ENCODE assay signal across 8 cellular contexts in the genomic region with DNA sequence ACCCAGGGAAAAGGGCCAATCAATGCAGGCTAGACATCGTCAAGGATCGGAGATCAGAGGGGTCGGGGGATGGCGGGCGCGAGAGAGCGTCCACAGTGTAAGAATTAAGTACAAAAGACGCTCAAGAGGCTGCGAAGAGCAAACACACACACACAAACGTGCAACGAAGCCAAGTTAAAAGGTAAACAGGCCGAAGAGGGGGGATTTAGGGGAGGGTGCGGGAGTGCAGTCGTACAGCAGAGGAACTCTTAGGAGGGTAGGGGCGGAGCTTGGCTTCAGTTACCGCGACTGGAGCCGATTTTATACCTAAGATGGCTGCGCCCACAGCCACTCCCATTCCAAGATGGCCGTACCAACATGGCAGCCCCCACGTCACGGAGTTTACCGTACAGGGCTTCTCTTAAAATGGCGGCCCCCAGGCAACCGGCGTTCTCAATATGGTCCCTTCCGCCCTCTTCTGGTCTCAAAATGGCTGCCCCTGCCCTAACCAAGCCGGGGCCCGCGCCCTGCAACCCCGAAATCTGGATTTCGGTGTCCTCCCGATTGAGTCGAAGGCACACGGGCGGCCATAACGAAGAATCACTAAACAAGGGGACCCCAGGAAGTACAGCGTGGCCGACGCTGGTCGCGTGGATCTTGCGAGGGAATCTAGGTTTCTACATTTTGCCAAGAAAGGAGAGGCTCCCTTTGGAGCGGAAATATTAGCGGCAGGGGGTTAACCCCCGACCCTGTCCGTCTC. TPM values are rescaled to one million over a fixed set of nuclear protein-coding genes. Genes with fewer than 3 reads are reported as not detected.
DNase-seq lines count a peak whose midpoint lies in the region; ATAC-seq and TF ChIP-seq lines count a peak whose summit lies in the region.

No MANE protein-coding gene starts in this region.

- peak; percentile 94 for DNase-seq in DMS 273 treated with DMSO at 0.1 percent for 48 hours (lab: John Stamatoyannopoulos, UW)
- DNase-seq in Karpas-422, result peak; percentile 98
- peak; percentile 81 to 93 (median 88) for DNase-seq in activated naive CD4-positive, alpha-beta T cell (lab: John Stamatoyannopoulos, UW)
- DNase-seq in foreskin melanocyte, result peak; percentile 93

- H3K9ac ChIP-seq in Karpas-422 (ENCODE audit: low read length) (peak overlapping the region; percentile 75), stomach smooth muscle (ENCODE audit: low read length in 2 of 2) (peak overlapping the region; percentile 93 to 96)

- peak; percentile 87 for TF ChIP-seq POLR2A in Raji (IDR thresholded peaks at IDR 0.05; ENCODE audit: insufficient read depth, low read depth, low read length)

- H3K9me3 ChIP-seq in Karpas-422 (ENCODE audit: low read length), result no peaks in the 10 kb centered on the region
- no peaks in the 10 kb centered on the region for H3K9me3 ChIP-seq in neuron (ENCODE audit: low read length)
- H3K9me3 ChIP-seq in stomach smooth muscle (ENCODE audit: control insufficient read depth in 2 of 2, low read length in 2 of 2), result no peaks in the 10 kb centered on the region

- 0 out of 2 replicates have a peak overlapping the region, but pooled peaks have one; percentile 13 for H2AFZ ChIP-seq in Karpas-422 (ENCODE audit: low read length)
- H2AFZ ChIP-seq in neuron (ENCODE audit: low read depth, low read length), result peak overlapping the region; percentile 22

- H3K36me3 ChIP-seq in Karpas-422 (ENCODE audit: insufficient read depth, low read length) (peaks cover 38% of the 10 kb centered on the region), neuron (ENCODE audit: insufficient read depth, low read length) (peaks cover 51% of the 10 kb centered on the region), stomach smooth muscle (ENCODE audit: control insufficient read depth in 2 of 2, insufficient read depth in 2 of 2, low read length in 2 of 2) (peaks cover 8 to 25% of the 10 kb centered on the region in 2 donors)

- no peaks in the 10 kb centered on the region for H3K9me2 ChIP-seq in Karpas-422 (replicated peaks; ENCODE audit: insufficient read depth, low read length)

- peak; percentile 70 for ATAC-seq in GM21529 (IDR thresholded peaks at IDR 0.05; ENCODE audit: unreplicated experiment)

- H3K4me2 ChIP-seq in Karpas-422 (ENCODE audit: low read depth, low read length, poor library complexity, severe bottlenecking), result peak overlapping the region; percentile 86

- H3K4me3 ChIP-seq in Karpas-422 (ENCODE audit: low read length), result peak overlapping the region; percentile 72
- peak overlapping the region; percentile 31 for H3K4me3 ChIP-seq in neuron (ENCODE audit: low read length)
- peak overlapping the region; percentile 87 to 91 for H3K4me3 ChIP-seq in stomach smooth muscle (ENCODE audit: low read length in 2 of 2)

- peak overlapping the region; percentile 70 for H3K27ac ChIP-seq in Karpas-422 (ENCODE audit: low read length)
- peak overlapping the region; percentile 96 for H3K27ac ChIP-seq in stomach smooth muscle (ENCODE audit: low read length)

- H3K4me1 ChIP-seq in Karpas-422 (ENCODE audit: low read length) (peaks cover 38% of the 10 kb centered on the region), neuron (ENCODE audit: insufficient read depth, low read length) (peaks cover 38% of the 10 kb centered on the region), stomach smooth muscle (ENCODE audit: control insufficient read depth, insufficient read depth, low read length) (peaks cover 51% of the 10 kb centered on the region)

- H4K20me1 ChIP-seq in Karpas-422 (ENCODE audit: insufficient read depth, low read depth, low read length), result no peaks in the 10 kb centered on the region

- H3K27me3 ChIP-seq in Karpas-422 (ENCODE audit: low read length), result no peaks in the 10 kb centered on the region
- H3K27me3 ChIP-seq in neuron (ENCODE audit: insufficient read depth, low read length), result no peaks in the 10 kb centered on the region
- H3K27me3 ChIP-seq in stomach smooth muscle (ENCODE audit: control insufficient read depth in 1 of 2, insufficient read depth in 2 of 2, low read length in 2 of 2), result no peaks in the 10 kb centered on the region

- H3K79me2 ChIP-seq in Karpas-422 (ENCODE audit: low read length), result peaks cover 15% of the 10 kb centered on the region

RNA-seq across cellular contexts. Expression of gene GNG3, which starts 2.0 kb away (rescaled TPM):
- not detected in 2 replicates for total RNA-seq in Karpas-422 (2014; rRNA removed; shearing (Covaris generic); ENCODE audit: low replicate concordance)

RNA-seq across cellular contexts. Expression of gene BSCL2, which starts 2.2 kb away (rescaled TPM):
- 55.6 and 79.1 TPM in 2 replicates for total RNA-seq in Karpas-422 (2014; rRNA removed; shearing (Covaris generic); ENCODE audit: low replicate concordance)

RNA-seq across cellular contexts. Expression of gene HNRNPUL2, which starts 17.8 kb away (rescaled TPM):
- 10.6 and 13.9 TPM in 2 replicates for total RNA-seq in Karpas-422 (2014; rRNA removed; shearing (Covaris generic); ENCODE audit: low replicate concordance)

RNA-seq across cellular contexts. Expression of gene TTC9C, which starts 18.9 kb away (rescaled TPM):
- total RNA-seq in Karpas-422 (2014; rRNA removed; shearing (Covaris generic); ENCODE audit: low replicate concordance), result 48.9 and 49.2 TPM in 2 replicates

RNA-seq across cellular contexts. Expression of gene LRRN4CL, which starts 20.1 kb away (rescaled TPM):
- 0.45 and 0.54 TPM in 2 replicates for total RNA-seq in Karpas-422 (2014; rRNA removed; shearing (Covaris generic); ENCODE audit: low replicate concordance)

Comparison
In these comparisons a context has a peak if more than half of its experiments do, and no peak if none do; other contexts are left out.
1. Peak in every context shown above with its lines: DNase-seq, ATAC-seq, H3K4me3 ChIP-seq and H3K27ac ChIP-seq.
2. H3K4me3 ChIP-seq: peak in every context shown above with its lines; median percentile 89 in stomach smooth muscle; 72 in Karpas-422; 31 in neuron.